Comparison of ENCODE assay signal across 21 cellular contexts in genomic region chr7:2573747-2574146, GRCh38. TPM values are rescaled to one million over a fixed set of nuclear protein-coding genes. Genes with fewer than 3 reads are reported as not detected.
DNase-seq lines count a peak whose midpoint lies in the region; ATAC-seq, FAIRE-seq and TF ChIP-seq lines count a peak whose summit lies in the region.
"Had no signal": no experiment of that assay in that cellular context is flagged by ENCODE, and none has a peak within 500 bp of the region (broad histone marks: within the 10 kb centered on the region; RNA-seq: fewer than 3 reads in every experiment).

No MANE protein-coding gene starts in this region.

- TF ChIP-seq CTCF in parathyroid adenoma (IDR thresholded peaks at IDR 0.05): no peak

- no peak overlapping the region for H3K4me3 ChIP-seq in parathyroid adenoma (ENCODE audit: low read depth, low read length)
- no peak overlapping the region for H3K4me3 ChIP-seq in H7 (ENCODE audit: insufficient read depth, low read depth, low read length)
- H3K4me3 ChIP-seq in MG63: no peak overlapping the region
- H3K4me3 ChIP-seq: PC-9 had no signal

- H3K79me2 ChIP-seq in parathyroid adenoma: peaks cover 22% of the 10 kb centered on the region

- TF ChIP-seq POLR2A in GM12892 (IDR thresholded peaks at IDR 0.05; ENCODE audit: low read depth, low read length): no peak

- FAIRE-seq in GM12892 (lab: Jason Lieb, UNC): peak; percentile 40

- H3K36me3 ChIP-seq in parathyroid adenoma (ENCODE audit: control insufficient read depth, insufficient read depth, low read length): no peaks in the 10 kb centered on the region
- no peaks in the 10 kb centered on the region for H3K36me3 ChIP-seq in H7 (replicated peaks; ENCODE audit: control insufficient read depth, insufficient read depth, low read length)
- peaks cover 5% of the 10 kb centered on the region; the same call in 1 of the 2 replicates for H3K36me3 ChIP-seq in MG63

- H3K27me3 ChIP-seq in parathyroid adenoma (ENCODE audit: control insufficient read depth, insufficient read depth, low read length): no peaks in the 10 kb centered on the region
- H3K27me3 ChIP-seq in H7 (ENCODE audit: control insufficient read depth, insufficient read depth, low read length): no peaks in the 10 kb centered on the region
- H3K27me3 ChIP-seq in MG63: no peaks in the 10 kb centered on the region

- no peak overlapping the region for H2AFZ ChIP-seq in parathyroid adenoma
- H2AFZ ChIP-seq: PC-9 had no signal

- DNase-seq in GM12892 (ENCODE audit: insufficient read length): no peak
- DNase-seq in islet precursor cell: peak; percentile 15
- no peak for DNase-seq in H7
- no peak for DNase-seq in MG63
- DNase-seq in Ammon's horn (ENCODE audit: low spot score): no peak
- DNase-seq: DMS79, H9, HFFc6, NCI-H1105, NCI-H2029 treated with DMSO at 0.1 percent for 48 hours, NCI-H226, NCI-H510A treated with DMSO at 0.1 percent for 48 hours, NCI-H748 treated with DMSO at 0.1 percent for 48 hours, PC-9, RPMI8226, SHP77 had no signal

- H3K4me2 ChIP-seq in parathyroid adenoma (ENCODE audit: low read length): peak overlapping the region; percentile 16
- H3K4me2 ChIP-seq: KMS-11, PC-9 had no signal

- no peak for ATAC-seq in HG03354 (IDR thresholded peaks at IDR 0.05; ENCODE audit: poor library complexity, severe bottlenecking, unreplicated experiment)

- no peaks in the 10 kb centered on the region for H3K4me1 ChIP-seq in parathyroid adenoma

- no peak overlapping the region for H3K27ac ChIP-seq in parathyroid adenoma
- H3K27ac ChIP-seq: C4-2B, HL-60, KMS-11, PC-9 had no signal

- H3K9me3 ChIP-seq in parathyroid adenoma (ENCODE audit: control insufficient read depth, low read length): no peaks in the 10 kb centered on the region
- H3K9me3 ChIP-seq in MG63: no peaks in the 10 kb centered on the region

- no peak overlapping the region for H3K9ac ChIP-seq in parathyroid adenoma
- H3K9ac ChIP-seq: KMS-11 had no signal

RNA-seq across cellular contexts. Expression of gene IQCE, which starts 15.0 kb away (rescaled TPM):
- polyA plus RNA-seq in GM12892 (2012; ENCODE audit: missing spikeins): 2.7 TPM
- total RNA-seq in H7 (2014; rRNA removed; shearing (Covaris generic)): 2.1 and 4.0 TPM in 2 replicates
- total RNA-seq in MG63 (2014; rRNA removed; shearing (Covaris generic); ENCODE audit: low replicate concordance): 8.6 and 18.2 TPM in 2 replicates

RNA-seq across cellular contexts. Expression of gene BRAT1, which starts 18.4 kb away (rescaled TPM):
- polyA plus RNA-seq in GM12892 (2012; ENCODE audit: missing spikeins): 7.6 TPM
- 83.5 and 86.4 TPM in 2 replicates for total RNA-seq in H7 (2014; rRNA removed; shearing (Covaris generic))
- 43.2 and 59.7 TPM in 2 replicates for total RNA-seq in MG63 (2014; rRNA removed; shearing (Covaris generic); ENCODE audit: low replicate concordance)

RNA-seq across cellular contexts. Expression of gene LFNG, which starts 54.2 kb away (rescaled TPM):
- polyA plus RNA-seq in GM12892 (2012; ENCODE audit: missing spikeins): 0.17 TPM
- total RNA-seq in H7 (2014; rRNA removed; shearing (Covaris generic)): 12.8 and 20.0 TPM in 2 replicates
- 2.9 and 6.0 TPM in 2 replicates for total RNA-seq in MG63 (2014; rRNA removed; shearing (Covaris generic); ENCODE audit: low replicate concordance)

RNA-seq across cellular contexts. Expression of gene TTYH3, which starts 58.0 kb away (rescaled TPM):
- 4.7 TPM for polyA plus RNA-seq in GM12892 (2012; ENCODE audit: missing spikeins)
- total RNA-seq in H7 (2014; rRNA removed; shearing (Covaris generic)): 50.2 and 53.5 TPM in 2 replicates
- total RNA-seq in MG63 (2014; rRNA removed; shearing (Covaris generic); ENCODE audit: low replicate concordance): 15.8 and 29.8 TPM in 2 replicates
